Comparison of ENCODE assay signal across 12 cellular contexts in genomic region chr6:26441977-26442376, GRCh38. TPM values are rescaled to one million over a fixed set of nuclear protein-coding genes. Genes with fewer than 3 reads are reported as not detected.
A peak's percentile ranks its signal among the peaks of the same experiment; 100 is the strongest.
DNase-seq lines count a peak whose midpoint lies in the region; ATAC-seq, FAIRE-seq and TF ChIP-seq lines count a peak whose summit lies in the region.
"Had no signal": no experiment of that assay in that cellular context is flagged by ENCODE, and none has a peak within 500 bp of the region (broad histone marks: within the 10 kb centered on the region; RNA-seq: fewer than 3 reads in every experiment).

No MANE protein-coding gene starts in this region.

- peaks cover 33% of the 10 kb centered on the region for H3K36me3 ChIP-seq in CD4-positive, CD25-positive, alpha-beta regulatory T cell (ENCODE audit: control insufficient read depth, insufficient read depth, low read length)
- peaks cover 0 to 8% of the 10 kb centered on the region in 2 experiments; a peak in 2 of 4 replicates for H3K36me3 ChIP-seq in GM12878 (ENCODE audit: control insufficient read depth in 2 of 2, insufficient read depth in 2 of 2, low read length in 1 of 2)
- peaks cover 0 to 27% (median 0%) of the 10 kb centered on the region in 4 donors for H3K36me3 ChIP-seq in sigmoid colon

- POLR2A ChIA-PET in GM12878 (lab: Charles Lee): interaction anchor here (0.6 to 1.3 kb wide), 5 partner anchors 12 to 91 kb away, joined by 3 to 6 read pairs (median 3); no protein-coding TSS in a partner anchor

- no peaks in the 10 kb centered on the region for H4K20me1 ChIP-seq in GM12878 (ENCODE audit: control insufficient read depth, insufficient read depth)

- H3K27ac ChIP-seq in CD4-positive, CD25-positive, alpha-beta regulatory T cell (ENCODE audit: insufficient read depth, low read length, poor library complexity, severe bottlenecking): peak overlapping the region; percentile 94
- no peak overlapping the region for H3K27ac ChIP-seq in GM12878 (ENCODE audit: control insufficient read depth, insufficient read depth)
- no peak overlapping the region for H3K27ac ChIP-seq in sigmoid colon

- TF ChIP-seq CTCF in HFF-Myc (IDR thresholded peaks at IDR 0.05; ENCODE audit: low read depth, low read length, missing control alignments) (no peak), GM12878 (IDR thresholded peaks at IDR 0.05 in 2 of 3, conservative IDR thresholded peaks at IDR 0.05 in 1 of 3; ENCODE audit: control insufficient read depth in 2 of 3, extremely low read depth in 1 of 3, insufficient read depth in 1 of 3, low read depth in 3 of 3, low read length in 3 of 3) (no peak), sigmoid colon (IDR thresholded peaks at IDR 0.05) (no peak)

- peaks cover 19 to 72% (median 47%) of the 10 kb centered on the region in 4 donors for H3K4me1 Mint-ChIP-seq in CD4-positive, CD25-positive, alpha-beta regulatory T cell
- peaks cover 51 to 57% of the 10 kb centered on the region in 2 donors for H3K4me1 Mint-ChIP-seq in natural killer cell treated with Interleukin-12 subunit alpha and Interleukin-12 subunit beta and Interleukin-15 and Interleukin-18, amount 100 ng/mL, for 72 hours (ENCODE audit: low read depth in 2 of 2)

- TF ChIP-seq EP300 in GM12878 (IDR thresholded peaks at IDR 0.05; ENCODE audit: borderline replicate concordance in 1 of 2, control insufficient read depth in 1 of 2, low read depth in 2 of 2, low read length in 2 of 2) (no peak), sigmoid colon (IDR thresholded peaks at IDR 0.05) (no peak)

- H3K4me1 ChIP-seq in CD4-positive, CD25-positive, alpha-beta regulatory T cell (ENCODE audit: control insufficient read depth, insufficient read depth, low read length, poor library complexity, severe bottlenecking): peaks cover 55% of the 10 kb centered on the region
- H3K4me1 ChIP-seq in GM12878 (ENCODE audit: control insufficient read depth, insufficient read depth, low read length): peaks cover 26% of the 10 kb centered on the region
- H3K4me1 ChIP-seq in sigmoid colon: peaks cover 0 to 21% (median 7%) of the 10 kb centered on the region in 4 donors

- H2AFZ ChIP-seq in GM12878 (ENCODE audit: control insufficient read depth, low read depth, low read length): no peak overlapping the region

- no peak for ATAC-seq in CD4-positive, CD25-positive, alpha-beta regulatory T cell (ENCODE audit: low read depth in 2 of 2)
- no peak for ATAC-seq in GM12878
- ATAC-seq in natural killer cell treated with Interleukin-12 subunit alpha and Interleukin-12 subunit beta and Interleukin-15 and Interleukin-18, amount 100 ng/mL, for 72 hours: no peak
- ATAC-seq in HG02973 (IDR thresholded peaks at IDR 0.05; ENCODE audit: unreplicated experiment): no peak

- H3K36me3 Mint-ChIP-seq in CD4-positive, CD25-positive, alpha-beta regulatory T cell: peaks cover 43% of the 10 kb centered on the region
- H3K36me3 Mint-ChIP-seq in natural killer cell treated with Interleukin-12 subunit alpha and Interleukin-12 subunit beta and Interleukin-15 and Interleukin-18, amount 100 ng/mL, for 72 hours: peaks cover 16% of the 10 kb centered on the region

- DNase-seq in CD4-positive, CD25-positive, alpha-beta regulatory T cell: no peak
- DNase-seq in HFF-Myc (ENCODE audit: extremely low read depth, low read depth) (no peak), GM12878 (ENCODE audit: low read depth, low spot score) (no peak), NCI-H1048 (lab: John Stamatoyannopoulos, UW) (no peak), NCI-H748 (lab: John Stamatoyannopoulos, UW; ENCODE audit: unreplicated experiment) (no peak), sigmoid colon (no peak)
- DNase-seq in natural killer cell treated with Interleukin-12 subunit alpha and Interleukin-12 subunit beta and Interleukin-15 and Interleukin-18, amount 100 ng/mL, for 72 hours (ENCODE audit: low spot score): no peak
- DNase-seq: activated effector memory CD4-positive, alpha-beta T cell treated with anti-CD3 and anti-CD28 coated beads, Interleukin-2, amount 50 U/mL, for 16 hours; Calu3; NCI-H1417; stimulated activated CD4-positive, alpha-beta T cell treated with anti-CD3 and anti-CD28 coated beads, Interleukin-12 subunit alpha, Interleukin-12 subunit beta, amount 100 ng/mL, for 4 hours had no signal

- TF ChIP-seq POLR2A in GM12878 (IDR thresholded peaks at IDR 0.05; ENCODE audit: low read depth, low read length): no peak
- TF ChIP-seq POLR2A in sigmoid colon (IDR thresholded peaks at IDR 0.05): no peak

- H3K9me3 ChIP-seq in CD4-positive, CD25-positive, alpha-beta regulatory T cell (ENCODE audit: control insufficient read depth in 2 of 2, low read length in 2 of 2): no peaks in the 10 kb centered on the region
- H3K9me3 ChIP-seq in GM12878 (replicated peaks; ENCODE audit: control insufficient read depth, insufficient read depth, low read length) (no peaks in the 10 kb centered on the region), sigmoid colon (no peaks in the 10 kb centered on the region)

- RAD21 ChIA-PET in GM12878 (lab: Charles Lee; ENCODE audit: unreplicated experiment): interaction anchor here (0.5 to 1.0 kb wide), 2 partner anchors 61 to 1229 kb away, joined by 3 read pairs; no protein-coding TSS in a partner anchor

- H3K4me3 Mint-ChIP-seq in CD4-positive, CD25-positive, alpha-beta regulatory T cell: peak overlapping the region; percentile 96 to 99 (median 98)
- H3K4me3 Mint-ChIP-seq in natural killer cell treated with Interleukin-12 subunit alpha and Interleukin-12 subunit beta and Interleukin-15 and Interleukin-18, amount 100 ng/mL, for 72 hours: peak overlapping the region; percentile 98

- FAIRE-seq in GM12878 (lab: Jason Lieb, UNC): no peak

- 42% methylated on average over 5 of the region's 5 CpGs for WGBS in GM12878 (ENCODE audit: insufficient coverage, insufficient replicate concordance, low lambda C conversion rate, missing lambda C conversion rate)
- 54 to 79% methylated on average over 5 of the region's 5 CpGs for WGBS in sigmoid colon, 2 donors

- in situ Hi-C loops in GM12878 (cut with MboI): no loop called here

- peak overlapping the region; percentile 98 for H3K9ac ChIP-seq in GM12878 (ENCODE audit: control insufficient read depth, insufficient read depth, low read length)

- SMC1A ChIA-PET in GM12878 (lab: Charles Lee; ENCODE audit: uncharacterized antibody, unreplicated experiment): interaction anchor here (0.5 to 1.8 kb wide), 5 partner anchors 12 to 127 kb away, joined by 3 to 5 read pairs (median 3); partner anchors contain the start of gene HMGN4

- intact Hi-C loops in GM12878 (cut with micrococcal nuclease; ENCODE audit: unreplicated experiment) (no loop called here), sigmoid colon (cut with DNase I) (loop anchor here (2.0 kb wide), 1 partner anchor 21 kb away; no protein-coding TSS in a partner anchor)

- no TSS peak for BruUV-seq in GM12878 (replicated peaks; lab: Mats Ljungman, UMichigan)

- CTCF ChIA-PET in GM12878 (lab: Yijun Ruan, JAX): no interaction called here

- peaks cover 12% of the 10 kb centered on the region for H3K79me2 ChIP-seq in GM12878 (ENCODE audit: control insufficient read depth, insufficient read depth, low read length)

- H3K27ac Mint-ChIP-seq in CD4-positive, CD25-positive, alpha-beta regulatory T cell: peak overlapping the region; percentile 59 to 100 (median 61)
- H3K27ac Mint-ChIP-seq in natural killer cell treated with Interleukin-12 subunit alpha and Interleukin-12 subunit beta and Interleukin-15 and Interleukin-18, amount 100 ng/mL, for 72 hours: peak overlapping the region; percentile 98

- H3K4me2 ChIP-seq in GM12878 (ENCODE audit: control insufficient read depth, insufficient read depth): peak overlapping the region; percentile 78

- no peaks in the 10 kb centered on the region for H3K27me3 Mint-ChIP-seq in CD4-positive, CD25-positive, alpha-beta regulatory T cell
- H3K27me3 Mint-ChIP-seq in natural killer cell treated with Interleukin-12 subunit alpha and Interleukin-12 subunit beta and Interleukin-15 and Interleukin-18, amount 100 ng/mL, for 72 hours: no peaks in the 10 kb centered on the region

- no peaks in the 10 kb centered on the region for H3K27me3 ChIP-seq in CD4-positive, CD25-positive, alpha-beta regulatory T cell (ENCODE audit: control insufficient read depth, insufficient read depth, low read length)
- H3K27me3 ChIP-seq in GM12878 (replicated peaks in 1 of 2; ENCODE audit: control insufficient read depth in 2 of 2, insufficient read depth in 2 of 2, low read length in 1 of 2) (no peaks in the 10 kb centered on the region), sigmoid colon (no peaks in the 10 kb centered on the region)

- H3K9me3 Mint-ChIP-seq in CD4-positive, CD25-positive, alpha-beta regulatory T cell: peaks cover 0 to 4% (median 0%) of the 10 kb centered on the region in 7 donors
- no peaks in the 10 kb centered on the region for H3K9me3 Mint-ChIP-seq in natural killer cell treated with Interleukin-12 subunit alpha and Interleukin-12 subunit beta and Interleukin-15 and Interleukin-18, amount 100 ng/mL, for 72 hours

- no peak for TF ChIP-seq RAD21 in GM12878 (IDR thresholded peaks at IDR 0.05; ENCODE audit: insufficient read depth, low read depth, low read length)

- peak overlapping the region; percentile 100 for H3K4me3 ChIP-seq in CD4-positive, CD25-positive, alpha-beta regulatory T cell (ENCODE audit: low read depth, low read length)
- H3K4me3 ChIP-seq in HFF-Myc (replicated peaks; ENCODE audit: low read depth, low read length) (0 out of 2 replicates have a peak overlapping the region, but pooled peaks have one; percentile 7), GM12878 (peak overlapping the region; percentile 81), sigmoid colon (no peak overlapping the region)

RNA-seq across cellular contexts. Expression of gene BTN3A3, which starts 1.7 kb away (rescaled TPM):
- total RNA-seq in CD4-positive, CD25-positive, alpha-beta regulatory T cell: 125 TPM
- 10 to 100 TPM; 79.3 to 91.5 (median 82.7) TPM for polyA plus RNA-seq in CD4-positive, CD25-positive, alpha-beta regulatory T cell
- 137 and 149 TPM in 2 replicates for total RNA-seq in GM12878 (2013; cell fraction: nucleolus; rRNA removed)
- 14.2 and 15.1 TPM in 2 replicates for total RNA-seq in GM12878 (2014; rRNA removed)
- total RNA-seq in GM12878 (2014; rRNA removed; fragmentation: Illumina TruSeq; extraction: Trizol): 12.7 and 13.5 TPM in 2 replicates
- 15.2 and 15.7 TPM in 2 replicates for total RNA-seq in GM12878 (2021)
- polyA plus RNA-seq in GM12878 (2011; ENCODE audit: low read depth): 21.5 TPM
- polyA plus RNA-seq in GM12878 (2011; rRNA removed): 42.1 and 49.7 TPM in 2 replicates
- 21.8 and 27.6 TPM in 2 replicates for polyA plus RNA-seq in GM12878 (2011; cell fraction: cytosol; rRNA removed)
- 99.9 and 135 TPM in 2 replicates for polyA plus RNA-seq in GM12878 (2011; cell fraction: nucleus; rRNA removed)
- polyA plus RNA-seq in GM12878 (2012): 21.3 and 28.2 TPM in 2 replicates
- 20.8 and 27.3 TPM in 2 replicates for polyA plus RNA-seq in GM12878 (2014; fragmentation: Illumina TruSeq; extraction: Trizol)
- 1 to 10 TPM; 5.8 to 8.4 TPM for polyA plus RNA-seq in GM12878 (2014; fragmentation: Nextera tagmentation; extraction: Ambion mirVana)
- polyA plus RNA-seq in GM12878 (2014; rRNA removed): 15.7 and 16.3 TPM in 2 replicates
- 10 to 100 TPM in 1 of 2 experiments, 1 to 10 TPM in 1; 8.9 to 11.3 TPM for polyA plus RNA-seq in GM12878 (2016; fragmentation: Nextera tagmentation; extraction: Ambion mirVana)
- polyA minus RNA-seq in GM12878 (2011; rRNA and poly(A)+ RNA removed): 59.2 and 67.2 TPM in 2 replicates
- 9.0 and 11.8 TPM in 2 replicates for polyA minus RNA-seq in GM12878 (2011; cell fraction: cytosol; rRNA and poly(A)+ RNA removed)
- 42.1 and 50.7 TPM in 2 replicates for polyA minus RNA-seq in GM12878 (2011; cell fraction: nucleus; rRNA and poly(A)+ RNA removed)
- total RNA-seq in natural killer cell treated with Interleukin-12 subunit alpha and Interleukin-12 subunit beta and Interleukin-15 and Interleukin-18, amount 100 ng/mL, for 72 hours: 10 to 100 TPM; 42.9 to 54.1 TPM
- 10 to 100 TPM in 2 of 4 donors, 1 to 10 TPM in 2; 6.5 to 18.8 (median 9.8) TPM for total RNA-seq in sigmoid colon
- polyA plus RNA-seq in sigmoid colon: 10 to 100 TPM in 1 of 3 donors, 1 to 10 TPM in 2; 4.8 to 26.6 (median 5.1) TPM

RNA-seq across cellular contexts. Expression of gene BTN2A1, which starts 15.8 kb away (rescaled TPM):
- 35.9 TPM for total RNA-seq in CD4-positive, CD25-positive, alpha-beta regulatory T cell
- polyA plus RNA-seq in CD4-positive, CD25-positive, alpha-beta regulatory T cell: 10 to 100 TPM in 3 of 4 donors, 1 to 10 TPM in 1; 9.7 to 14.5 (median 12.2) TPM
- total RNA-seq in GM12878 (2013; cell fraction: nucleolus; rRNA removed): 38.7 and 39.2 TPM in 2 replicates
- total RNA-seq in GM12878 (2014; rRNA removed): 7.2 and 8.2 TPM in 2 replicates
- total RNA-seq in GM12878 (2014; rRNA removed; fragmentation: Illumina TruSeq; extraction: Trizol): 13.6 and 14.0 TPM in 2 replicates
- 15.6 and 16.7 TPM in 2 replicates for total RNA-seq in GM12878 (2021)
- polyA plus RNA-seq in GM12878 (2011; ENCODE audit: low read depth): 14.8 TPM
- 25.5 and 28.0 TPM in 2 replicates for polyA plus RNA-seq in GM12878 (2011; rRNA removed)
- 21.4 and 23.1 TPM in 2 replicates for polyA plus RNA-seq in GM12878 (2011; cell fraction: cytosol; rRNA removed)
- polyA plus RNA-seq in GM12878 (2011; cell fraction: nucleus; rRNA removed): 52.3 and 54.4 TPM in 2 replicates
- polyA plus RNA-seq in GM12878 (2012): 17.9 and 19.6 TPM in 2 replicates
- 18.7 and 20.7 TPM in 2 replicates for polyA plus RNA-seq in GM12878 (2014; fragmentation: Illumina TruSeq; extraction: Trizol)
- polyA plus RNA-seq in GM12878 (2014; fragmentation: Nextera tagmentation; extraction: Ambion mirVana): 10 to 100 TPM; 15.6 to 15.9 TPM
- polyA plus RNA-seq in GM12878 (2014; rRNA removed): 16.0 and 16.7 TPM in 2 replicates
- polyA plus RNA-seq in GM12878 (2016; fragmentation: Nextera tagmentation; extraction: Ambion mirVana): 10 to 100 TPM; 11.2 to 13.2 TPM
- 24.4 and 31.8 TPM in 2 replicates for polyA minus RNA-seq in GM12878 (2011; rRNA and poly(A)+ RNA removed)
- 7.4 and 9.5 TPM in 2 replicates for polyA minus RNA-seq in GM12878 (2011; cell fraction: cytosol; rRNA and poly(A)+ RNA removed)
- polyA minus RNA-seq in GM12878 (2011; cell fraction: nucleus; rRNA and poly(A)+ RNA removed): 14.6 and 23.2 TPM in 2 replicates
- total RNA-seq in natural killer cell treated with Interleukin-12 subunit alpha and Interleukin-12 subunit beta and Interleukin-15 and Interleukin-18, amount 100 ng/mL, for 72 hours: 10 to 100 TPM; 41.2 to 47.4 TPM
- 10 to 100 TPM; 17.6 to 24.6 (median 19.1) TPM for total RNA-seq in sigmoid colon
- polyA plus RNA-seq in sigmoid colon: 10 to 100 TPM in 1 of 3 donors, 1 to 10 TPM in 2; 4.4 to 25.5 (median 8.4) TPM

RNA-seq across cellular contexts. Expression of gene BTN3A1, which starts 39.9 kb away (rescaled TPM):
- 279 TPM for total RNA-seq in CD4-positive, CD25-positive, alpha-beta regulatory T cell
- polyA plus RNA-seq in CD4-positive, CD25-positive, alpha-beta regulatory T cell: 10 to 100 TPM; 67.4 to 100.0 (median 71.2) TPM
- total RNA-seq in GM12878 (2013; cell fraction: nucleolus; rRNA removed): 206 and 211 TPM in 2 replicates
- total RNA-seq in GM12878 (2014; rRNA removed) (16.4 and 21.0 TPM in 2 replicates), GM12878 (2014; rRNA removed; fragmentation: Illumina TruSeq; extraction: Trizol) (15.7 and 19.1 TPM in 2 replicates), GM12878 (2021) (17.6 and 19.5 TPM in 2 replicates), sigmoid colon (10 to 100 TPM in 2 of 4 donors, 1 to 10 TPM in 2; 8.9 to 13.0 (median 10.2) TPM)
- 32.0 TPM for polyA plus RNA-seq in GM12878 (2011; ENCODE audit: low read depth)
- polyA plus RNA-seq in GM12878 (2011; rRNA removed) (60.1 and 64.3 TPM in 2 replicates), GM12878 (2014; fragmentation: Illumina TruSeq; extraction: Trizol) (22.8 and 26.7 TPM in 2 replicates), GM12878 (2014; fragmentation: Nextera tagmentation; extraction: Ambion mirVana) (1 to 10 TPM; 5.6 TPM), GM12878 (2014; rRNA removed) (18.0 and 22.4 TPM in 2 replicates), GM12878 (2016; fragmentation: Nextera tagmentation; extraction: Ambion mirVana) (10 to 100 TPM in 1 of 2 experiments, 1 to 10 TPM in 1; 9.8 to 10.5 TPM), sigmoid colon (10 to 100 TPM in 1 of 3 donors, 1 to 10 TPM in 2; 3.0 to 33.5 (median 5.5) TPM)
- polyA plus RNA-seq in GM12878 (2011; cell fraction: cytosol; rRNA removed): 33.3 and 43.0 TPM in 2 replicates
- polyA plus RNA-seq in GM12878 (2011; cell fraction: nucleus; rRNA removed): 116 and 165 TPM in 2 replicates
- polyA plus RNA-seq in GM12878 (2012): 33.4 and 39.6 TPM in 2 replicates
- polyA minus RNA-seq in GM12878 (2011; rRNA and poly(A)+ RNA removed): 61.2 and 67.0 TPM in 2 replicates
- 4.8 and 9.1 TPM in 2 replicates for polyA minus RNA-seq in GM12878 (2011; cell fraction: cytosol; rRNA and poly(A)+ RNA removed)
- 26.5 and 28.0 TPM in 2 replicates for polyA minus RNA-seq in GM12878 (2011; cell fraction: nucleus; rRNA and poly(A)+ RNA removed)
- total RNA-seq in natural killer cell treated with Interleukin-12 subunit alpha and Interleukin-12 subunit beta and Interleukin-15 and Interleukin-18, amount 100 ng/mL, for 72 hours: 10 to 100 TPM; 53.6 to 80.6 TPM

RNA-seq across cellular contexts. Expression of gene BTN1A1, which starts 58.1 kb away (rescaled TPM):
- total RNA-seq in CD4-positive, CD25-positive, alpha-beta regulatory T cell: not detected
- under 1 TPM in 1 of 4 donors, not detected in 3; 0.33 TPM for polyA plus RNA-seq in CD4-positive, CD25-positive, alpha-beta regulatory T cell
- total RNA-seq in GM12878 (2013; cell fraction: nucleolus; rRNA removed): not detected in 2 replicates
- total RNA-seq in GM12878 (2014; rRNA removed): 0.79 and 1.1 TPM in 2 replicates
- 1.1 TPM in 2 replicates for total RNA-seq in GM12878 (2014; rRNA removed; fragmentation: Illumina TruSeq; extraction: Trizol)
- 1.1 and 1.5 TPM in 2 replicates for total RNA-seq in GM12878 (2021)
- 0.26 TPM for polyA plus RNA-seq in GM12878 (2011; ENCODE audit: low read depth)
- 0.04 and 0.05 TPM in 2 replicates for polyA plus RNA-seq in GM12878 (2011; rRNA removed)
- 0.03 TPM in 2 replicates for polyA plus RNA-seq in GM12878 (2011; cell fraction: cytosol; rRNA removed)
- not detected in 2 replicates for polyA plus RNA-seq in GM12878 (2011; cell fraction: nucleus; rRNA removed)
- polyA plus RNA-seq in GM12878 (2012): 0.08 and 0.26 TPM in 2 replicates
- 1.7 and 2.2 TPM in 2 replicates for polyA plus RNA-seq in GM12878 (2014; fragmentation: Illumina TruSeq; extraction: Trizol)
- under 1 TPM; 0.82 to 0.91 TPM for polyA plus RNA-seq in GM12878 (2014; fragmentation: Nextera tagmentation; extraction: Ambion mirVana)
- polyA plus RNA-seq in GM12878 (2014; rRNA removed): 0.57 and 0.63 TPM in 2 replicates
- 1 to 10 TPM in 1 of 2 experiments, under 1 TPM in 1; 0.18 to 1.1 TPM for polyA plus RNA-seq in GM12878 (2016; fragmentation: Nextera tagmentation; extraction: Ambion mirVana)
- polyA minus RNA-seq in GM12878 (2011; rRNA and poly(A)+ RNA removed): not detected in 2 replicates
- not detected in 2 replicates for polyA minus RNA-seq in GM12878 (2011; cell fraction: cytosol; rRNA and poly(A)+ RNA removed)
- not detected in 2 replicates for polyA minus RNA-seq in GM12878 (2011; cell fraction: nucleus; rRNA and poly(A)+ RNA removed)
- not detected for total RNA-seq in natural killer cell treated with Interleukin-12 subunit alpha and Interleukin-12 subunit beta and Interleukin-15 and Interleukin-18, amount 100 ng/mL, for 72 hours
- total RNA-seq in sigmoid colon: under 1 TPM in 1 of 4 donors, not detected in 3; 0.28 TPM
- under 1 TPM in 1 of 3 donors, not detected in 2; 0.20 TPM for polyA plus RNA-seq in sigmoid colon
- total RNA-seq: Calu3 had no signal

RNA-seq across cellular contexts. Expression of gene BTN2A2, which starts 59.1 kb away (rescaled TPM):
- total RNA-seq in CD4-positive, CD25-positive, alpha-beta regulatory T cell: 62.3 TPM
- polyA plus RNA-seq in CD4-positive, CD25-positive, alpha-beta regulatory T cell: 1 to 10 TPM; 4.5 to 9.5 (median 6.8) TPM
- total RNA-seq in GM12878 (2013; cell fraction: nucleolus; rRNA removed): 227 and 232 TPM in 2 replicates
- total RNA-seq in GM12878 (2014; rRNA removed): 24.7 and 28.3 TPM in 2 replicates
- total RNA-seq in GM12878 (2014; rRNA removed; fragmentation: Illumina TruSeq; extraction: Trizol): 26.3 and 27.5 TPM in 2 replicates
- 28.5 and 32.7 TPM in 2 replicates for total RNA-seq in GM12878 (2021)
- polyA plus RNA-seq in GM12878 (2011; ENCODE audit: low read depth): 17.7 TPM
- polyA plus RNA-seq in GM12878 (2011; rRNA removed): 70.8 and 76.4 TPM in 2 replicates
- 54.8 and 60.3 TPM in 2 replicates for polyA plus RNA-seq in GM12878 (2011; cell fraction: cytosol; rRNA removed)
- polyA plus RNA-seq in GM12878 (2011; cell fraction: nucleus; rRNA removed): 226 and 267 TPM in 2 replicates
- 20.4 and 30.9 TPM in 2 replicates for polyA plus RNA-seq in GM12878 (2012)
- polyA plus RNA-seq in GM12878 (2014; fragmentation: Illumina TruSeq; extraction: Trizol): 29.8 and 31.7 TPM in 2 replicates
- polyA plus RNA-seq in GM12878 (2014; fragmentation: Nextera tagmentation; extraction: Ambion mirVana): 10 to 100 TPM; 14.7 to 30.9 TPM
- polyA plus RNA-seq in GM12878 (2014; rRNA removed): 25.9 and 29.4 TPM in 2 replicates
- 10 to 100 TPM; 16.3 to 16.7 TPM for polyA plus RNA-seq in GM12878 (2016; fragmentation: Nextera tagmentation; extraction: Ambion mirVana)
- polyA minus RNA-seq in GM12878 (2011; rRNA and poly(A)+ RNA removed): 117 TPM in 2 replicates
- polyA minus RNA-seq in GM12878 (2011; cell fraction: cytosol; rRNA and poly(A)+ RNA removed): 14.4 and 20.5 TPM in 2 replicates
- 83.3 and 115 TPM in 2 replicates for polyA minus RNA-seq in GM12878 (2011; cell fraction: nucleus; rRNA and poly(A)+ RNA removed)
- total RNA-seq in natural killer cell treated with Interleukin-12 subunit alpha and Interleukin-12 subunit beta and Interleukin-15 and Interleukin-18, amount 100 ng/mL, for 72 hours: 10 to 100 TPM; 24.6 to 31.8 TPM
- 10 to 100 TPM in 2 of 4 donors, 1 to 10 TPM in 2; 6.8 to 11.9 (median 9.3) TPM for total RNA-seq in sigmoid colon
- polyA plus RNA-seq in sigmoid colon: 10 to 100 TPM in 1 of 3 donors, 1 to 10 TPM in 2; 2.4 to 17.6 (median 3.0) TPM

Comparison
In these comparisons a context has a peak if more than half of its experiments do, and no peak if none do; other contexts are left out.
1. H3K4me3 ChIP-seq: peak in CD4-positive, CD25-positive, alpha-beta regulatory T cell (single experiment), HFF-Myc (single experiment) and GM12878 (single experiment); none in sigmoid colon (0 of 4).